14 cellular contexts compared by ENCODE assay signal in genomic region chr9:100669968-100670367, GRCh38.
"Had no signal": no experiment of that assay in that cellular context is flagged by ENCODE, and none has a peak within 500 bp of the region (broad histone marks: within the 10 kb centered on the region; RNA-seq: fewer than 3 reads in every experiment).

No MANE protein-coding gene starts in this region.

- H3K4me3 ChIP-seq: cardiac muscle cell, esophagus squamous epithelium, left ventricle myocardium inferior, ovary, upper lobe of left lung had no signal

- H3K27me3 ChIP-seq: cardiac muscle cell, esophagus squamous epithelium, ovary, upper lobe of left lung had no signal

- H3K9me3 ChIP-seq: left ventricle myocardium inferior, ovary had no signal

- H3K4me1 Mint-ChIP-seq: activated naive CD8-positive, alpha-beta T cell treated with anti-CD3 and anti-CD28 coated beads, Interleukin-2, amount 10 ng/mL, durations not matched to agents 7 days and 5 days had no signal

- H3K4me3 Mint-ChIP-seq: activated CD4-positive, alpha-beta memory T cell treated with anti-CD3 and anti-CD28 coated beads for 36 hours; activated naive CD8-positive, alpha-beta T cell treated with anti-CD3 and anti-CD28 coated beads, Interleukin-2, amount 10 ng/mL, durations not matched to agents 7 days and 5 days had no signal

- H3K27ac Mint-ChIP-seq: activated CD4-positive, alpha-beta memory T cell treated with anti-CD3 and anti-CD28 coated beads for 36 hours; activated naive CD8-positive, alpha-beta T cell treated with anti-CD3 and anti-CD28 coated beads, Interleukin-2, amount 10 ng/mL, durations not matched to agents 7 days and 5 days had no signal

- H3K27ac ChIP-seq: cardiac muscle cell, esophagus squamous epithelium, left ventricle myocardium inferior, ovary, upper lobe of left lung had no signal

- H3K36me3 ChIP-seq: cardiac muscle cell, esophagus squamous epithelium, left ventricle myocardium inferior, ovary, upper lobe of left lung had no signal

- H3K4me1 ChIP-seq: esophagus squamous epithelium, left ventricle myocardium inferior, upper lobe of left lung had no signal

- H3K9me3 Mint-ChIP-seq: activated CD4-positive, alpha-beta memory T cell treated with anti-CD3 and anti-CD28 coated beads for 36 hours; activated naive CD8-positive, alpha-beta T cell treated with anti-CD3 and anti-CD28 coated beads, Interleukin-2, amount 10 ng/mL, durations not matched to agents 7 days and 5 days had no signal

- H3K36me3 Mint-ChIP-seq: activated CD4-positive, alpha-beta memory T cell treated with anti-CD3 and anti-CD28 coated beads for 36 hours; activated naive CD8-positive, alpha-beta T cell treated with anti-CD3 and anti-CD28 coated beads, Interleukin-2, amount 10 ng/mL, durations not matched to agents 7 days and 5 days had no signal

- DNase-seq: activated CD4-positive, alpha-beta memory T cell treated with anti-CD3 and anti-CD28 coated beads for 36 hours; activated gamma-delta T cell treated with Interleukin-2 at 50 U/mL for 16 hours; activated naive CD8-positive, alpha-beta T cell treated with anti-CD3 and anti-CD28 coated beads, Interleukin-2, amount 10 ng/mL, durations not matched to agents 7 days and 5 days; activated T-cell treated with anti-CD3 and anti-CD28 coated beads, Interleukin-2, amount 50 U/mL, for 48 hours; esophagus squamous epithelium; foreskin fibroblast; glutamatergic neuron; islet precursor cell; left ventricle myocardium inferior; ovary; stimulated activated CD4-positive, alpha-beta T cell treated with anti-CD3 and anti-CD28 coated beads, Interleukin-2, amount 100 ng/mL, for 48 hours; stimulated activated naive CD4-positive, alpha-beta T cell treated with Interleukin-2 at 50 U/mL for 16 hours; upper lobe of left lung had no signal
